In the genomic region with DNA sequence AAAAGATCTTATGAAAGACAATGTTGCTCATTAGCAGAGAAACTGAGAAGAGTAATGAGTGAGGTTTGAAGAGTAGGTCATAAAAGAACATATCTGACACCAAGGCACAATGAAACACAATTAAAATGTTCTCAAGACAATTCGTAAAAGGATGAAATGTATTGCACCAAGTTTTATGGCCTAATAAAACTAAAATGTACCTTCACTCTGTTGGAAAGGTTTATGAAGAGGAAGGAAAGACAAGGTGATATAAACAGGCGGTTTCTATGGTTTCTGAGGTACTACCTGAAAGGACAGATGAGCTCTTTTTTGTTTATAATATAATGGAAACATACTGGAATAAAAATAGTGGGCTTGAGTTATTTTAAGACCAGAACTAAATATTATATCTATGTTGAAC, we compare ENCODE assay signal across 1 cellular context.
TF ChIP-seq lines count a peak whose summit lies in the region.

No MANE protein-coding gene starts in this region.

TF ChIP-seq in GM23338, 12 proteins besides CTCF, POLR2A, EP300 and RAD21 (continued from another document):
- TF ChIP-seq, protein P1, sequence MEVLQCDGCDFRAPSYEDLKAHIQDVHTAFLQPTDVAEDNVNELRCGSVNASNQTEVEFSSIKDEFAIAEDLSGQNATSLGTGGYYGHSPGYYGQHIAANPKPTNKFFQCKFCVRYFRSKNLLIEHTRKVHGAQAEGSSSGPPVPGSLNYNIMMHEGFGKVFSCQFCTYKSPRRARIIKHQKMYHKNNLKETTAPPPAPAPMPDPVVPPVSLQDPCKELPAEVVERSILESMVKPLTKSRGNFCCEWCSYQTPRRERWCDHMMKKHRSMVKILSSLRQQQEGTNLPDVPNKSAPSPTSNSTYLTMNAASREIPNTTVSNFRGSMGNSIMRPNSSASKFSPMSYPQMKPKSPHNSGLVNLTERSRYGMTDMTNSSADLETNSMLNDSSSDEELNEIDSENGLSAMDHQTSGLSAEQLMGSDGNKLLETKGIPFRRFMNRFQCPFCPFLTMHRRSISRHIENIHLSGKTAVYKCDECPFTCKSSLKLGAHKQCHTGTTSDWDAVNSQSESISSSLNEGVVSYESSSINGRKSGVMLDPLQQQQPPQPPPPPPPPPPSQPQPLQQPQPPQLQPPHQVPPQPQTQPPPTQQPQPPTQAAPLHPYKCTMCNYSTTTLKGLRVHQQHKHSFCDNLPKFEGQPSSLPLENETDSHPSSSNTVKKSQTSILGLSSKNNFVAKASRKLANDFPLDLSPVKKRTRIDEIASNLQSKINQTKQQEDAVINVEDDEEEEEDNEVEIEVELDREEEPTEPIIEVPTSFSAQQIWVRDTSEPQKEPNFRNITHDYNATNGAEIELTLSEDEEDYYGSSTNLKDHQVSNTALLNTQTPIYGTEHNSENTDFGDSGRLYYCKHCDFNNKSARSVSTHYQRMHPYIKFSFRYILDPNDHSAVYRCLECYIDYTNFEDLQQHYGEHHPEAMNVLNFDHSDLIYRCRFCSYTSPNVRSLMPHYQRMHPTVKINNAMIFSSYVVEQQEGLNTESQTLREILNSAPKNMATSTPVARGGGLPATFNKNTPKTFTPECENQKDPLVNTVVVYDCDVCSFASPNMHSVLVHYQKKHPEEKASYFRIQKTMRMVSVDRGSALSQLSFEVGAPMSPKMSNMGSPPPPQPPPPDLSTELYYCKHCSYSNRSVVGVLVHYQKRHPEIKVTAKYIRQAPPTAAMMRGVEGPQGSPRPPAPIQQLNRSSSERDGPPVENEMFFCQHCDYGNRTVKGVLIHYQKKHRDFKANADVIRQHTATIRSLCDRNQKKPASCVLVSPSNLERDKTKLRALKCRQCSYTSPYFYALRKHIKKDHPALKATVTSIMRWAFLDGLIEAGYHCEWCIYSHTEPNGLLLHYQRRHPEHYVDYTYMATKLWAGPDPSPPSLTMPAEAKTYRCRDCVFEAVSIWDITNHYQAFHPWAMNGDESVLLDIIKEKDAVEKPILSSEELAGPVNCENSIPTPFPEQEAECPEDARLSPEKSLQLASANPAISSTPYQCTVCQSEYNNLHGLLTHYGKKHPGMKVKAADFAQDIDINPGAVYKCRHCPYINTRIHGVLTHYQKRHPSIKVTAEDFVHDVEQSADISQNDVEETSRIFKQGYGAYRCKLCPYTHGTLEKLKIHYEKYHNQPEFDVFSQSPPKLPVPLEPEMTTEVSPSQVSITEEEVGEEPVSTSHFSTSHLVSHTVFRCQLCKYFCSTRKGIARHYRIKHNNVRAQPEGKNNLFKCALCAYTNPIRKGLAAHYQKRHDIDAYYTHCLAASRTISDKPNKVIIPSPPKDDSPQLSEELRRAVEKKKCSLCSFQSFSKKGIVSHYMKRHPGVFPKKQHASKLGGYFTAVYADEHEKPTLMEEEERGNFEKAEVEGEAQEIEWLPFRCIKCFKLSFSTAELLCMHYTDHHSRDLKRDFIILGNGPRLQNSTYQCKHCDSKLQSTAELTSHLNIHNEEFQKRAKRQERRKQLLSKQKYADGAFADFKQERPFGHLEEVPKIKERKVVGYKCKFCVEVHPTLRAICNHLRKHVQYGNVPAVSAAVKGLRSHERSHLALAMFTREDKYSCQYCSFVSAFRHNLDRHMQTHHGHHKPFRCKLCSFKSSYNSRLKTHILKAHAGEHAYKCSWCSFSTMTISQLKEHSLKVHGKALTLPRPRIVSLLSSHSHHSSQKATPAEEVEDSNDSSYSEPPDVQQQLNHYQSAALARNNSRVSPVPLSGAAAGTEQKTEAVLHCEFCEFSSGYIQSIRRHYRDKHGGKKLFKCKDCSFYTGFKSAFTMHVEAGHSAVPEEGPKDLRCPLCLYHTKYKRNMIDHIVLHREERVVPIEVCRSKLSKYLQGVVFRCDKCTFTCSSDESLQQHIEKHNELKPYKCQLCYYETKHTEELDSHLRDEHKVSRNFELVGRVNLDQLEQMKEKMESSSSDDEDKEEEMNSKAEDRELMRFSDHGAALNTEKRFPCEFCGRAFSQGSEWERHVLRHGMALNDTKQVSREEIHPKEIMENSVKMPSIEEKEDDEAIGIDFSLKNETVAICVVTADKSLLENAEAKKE (CRISPR knock-in tag; IDR thresholded peaks at IDR 0.05): no peak
- TF ChIP-seq ZNF114 (CRISPR knock-in tag; IDR thresholded peaks at IDR 0.05): no peak
